ENCODE assay signal across 8 cellular contexts in the genomic region with DNA sequence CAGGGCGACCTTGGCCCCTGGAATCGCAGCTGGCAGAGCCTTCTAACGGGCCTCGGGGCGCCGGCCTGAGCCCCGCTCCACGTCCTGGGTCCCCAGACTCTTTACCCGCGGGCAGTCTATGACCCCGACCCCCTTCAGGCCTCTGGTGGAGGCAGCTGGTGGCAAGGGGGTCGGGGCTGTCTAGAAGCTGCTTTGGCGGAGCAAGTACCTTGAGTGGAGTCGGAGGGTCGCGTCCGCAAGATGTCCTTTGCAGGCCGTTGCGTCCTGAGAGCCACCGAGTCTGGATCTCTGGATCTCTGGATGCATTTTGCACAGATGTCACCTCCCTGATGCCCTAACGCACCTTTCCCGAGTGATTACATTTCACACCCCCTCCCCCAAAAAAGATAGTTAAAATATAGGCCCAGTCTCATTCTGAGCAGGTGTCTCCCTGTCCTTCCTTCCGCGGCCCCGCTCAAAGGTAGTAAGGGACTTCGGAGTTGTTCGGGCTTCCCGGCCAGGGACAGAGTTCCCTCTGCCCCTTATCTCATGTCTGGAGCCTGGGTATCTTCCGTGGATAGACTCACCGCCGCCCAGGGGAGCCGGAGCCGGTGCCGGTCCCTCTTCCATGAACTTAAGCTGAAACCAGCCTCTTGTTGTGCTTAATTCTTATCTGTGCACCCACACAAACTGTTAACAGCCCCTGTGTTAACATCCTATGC. TPM values are rescaled to one million over a fixed set of nuclear protein-coding genes. Genes with fewer than 3 reads are reported as not detected.
DNase-seq lines count a peak whose midpoint lies in the region; ATAC-seq, FAIRE-seq and TF ChIP-seq lines count a peak whose summit lies in the region.

No MANE protein-coding gene starts in this region.

- TF ChIP-seq RAD21 in HCT116 (IDR thresholded peaks at IDR 0.05; ENCODE audit: low read depth) (no peak), GM12878 (IDR thresholded peaks at IDR 0.05; ENCODE audit: insufficient read depth, low read depth, low read length) (no peak)

- H3K9me3 ChIP-seq in HCT116 (ENCODE audit: control insufficient read depth in 1 of 2, insufficient read depth in 1 of 2, low read depth in 1 of 2, low read length in 2 of 2) = no peaks in the 10 kb centered on the region
- no peaks in the 10 kb centered on the region for H3K9me3 ChIP-seq in OCI-LY3 (ENCODE audit: insufficient read depth, low read length)
- H3K9me3 ChIP-seq in GM12878 (replicated peaks; ENCODE audit: control insufficient read depth, insufficient read depth, low read length) = no peaks in the 10 kb centered on the region; the same call in 2 of the 3 replicates
- H3K9me3 ChIP-seq in iPS-20b (ENCODE audit: insufficient read depth, low read depth, low read length) = no peaks in the 10 kb centered on the region
- no peaks in the 10 kb centered on the region for H3K9me3 ChIP-seq in smooth muscle cell (replicated peaks; ENCODE audit: low read depth)

- intact Hi-C loops in HCT116 (cut with micrococcal nuclease) (no loop called here), GM12878 (cut with micrococcal nuclease; ENCODE audit: unreplicated experiment) (no loop called here)

- no peak for FAIRE-seq in GM12878 (lab: Jason Lieb, UNC)

- H3K27me3 ChIP-seq in HCT116 (ENCODE audit: insufficient read depth, low read length) (no peaks in the 10 kb centered on the region), OCI-LY3 (ENCODE audit: low read depth, low read length) (no peaks in the 10 kb centered on the region), GM12878 (replicated peaks in 1 of 2; ENCODE audit: control insufficient read depth in 2 of 2, insufficient read depth in 2 of 2, low read length in 1 of 2) (no peaks in the 10 kb centered on the region), iPS-20b (ENCODE audit: insufficient read depth, low read length) (peaks cover 24% of the 10 kb centered on the region), smooth muscle cell (ENCODE audit: low read depth) (no peaks in the 10 kb centered on the region)

- H3K79me2 ChIP-seq in HCT116 (ENCODE audit: insufficient read depth, low read length) = peaks cover 42% of the 10 kb centered on the region
- H3K79me2 ChIP-seq in OCI-LY3 (ENCODE audit: low read length) = peaks cover 47% of the 10 kb centered on the region
- peaks cover 47% of the 10 kb centered on the region for H3K79me2 ChIP-seq in GM12878 (ENCODE audit: control insufficient read depth, insufficient read depth, low read length)
- peaks cover 41% of the 10 kb centered on the region for H3K79me2 ChIP-seq in smooth muscle cell (ENCODE audit: low read depth)

- POLR2A ChIA-PET in HCT116 (lab: Charles Lee) (no interaction called here), GM12878 (lab: Charles Lee) (interaction anchor here (1.2 to 2.3 kb wide), 3 partner anchors 25 to 29 kb away, joined by 3 to 21 read pairs (median 6); partner anchors contain the start of gene PSTK)

- CTCF ChIA-PET in HCT116 (lab: Charles Lee) = no interaction called here
- CTCF ChIA-PET in GM12878 (lab: Yijun Ruan, JAX) = interaction anchor here (1.5 to 3.2 kb wide), 3 partner anchors 12 to 28 kb away, joined by 4 to 38 read pairs (median 23); partner anchors contain the start of gene PSTK

- ATAC-seq in HCT116 (peak; percentile 37), GM12878 (peak; percentile 7), HG02588 (IDR thresholded peaks at IDR 0.05; ENCODE audit: unreplicated experiment) (no peak)

- DNase-seq in NCI-H1105 treated with DMSO at 0.1 percent for 48 hours (lab: John Stamatoyannopoulos, UW) (peak; percentile 17), NCI-H1105 (lab: John Stamatoyannopoulos, UW) (no peak), HCT116 (ENCODE audit: low read depth, low spot score) (no peak), GM12878 (ENCODE audit: low read depth, low spot score) (no peak), smooth muscle cell (lab: John Stamatoyannopoulos, UW; ENCODE audit: unreplicated experiment) (no peak)

- BruUV-seq in HCT116 (replicated peaks; lab: Mats Ljungman, UMichigan) (no TSS peak), GM12878 (replicated peaks; lab: Mats Ljungman, UMichigan) (no TSS peak)

- H3K4me2 ChIP-seq in HCT116 (ENCODE audit: low read length) = peak overlapping the region; percentile 82
- H3K4me2 ChIP-seq in OCI-LY3 (ENCODE audit: low read length) = peak overlapping the region; percentile 91
- peak overlapping the region; percentile 98 for H3K4me2 ChIP-seq in GM12878 (ENCODE audit: control insufficient read depth, insufficient read depth)
- peak overlapping the region; percentile 95 for H3K4me2 ChIP-seq in smooth muscle cell

- no peaks in the 10 kb centered on the region for H3F3A ChIP-seq in smooth muscle cell (ENCODE audit: low read depth)

- H3K36me3 ChIP-seq in HCT116 (ENCODE audit: control insufficient read depth in 1 of 2, insufficient read depth in 2 of 2, low read length in 2 of 2) (no peaks in the 10 kb centered on the region), OCI-LY3 (replicated peaks; ENCODE audit: low read depth, low read length) (no peaks in the 10 kb centered on the region), GM12878 (ENCODE audit: control insufficient read depth in 2 of 2, insufficient read depth in 2 of 2, low read length in 1 of 2) (no peaks in the 10 kb centered on the region; a peak in 1 of 4 replicates), iPS-20b (ENCODE audit: insufficient read depth, low read depth, low read length) (0 out of 2 replicates have a peak, but pooled peaks cover 5% of the 10 kb centered on the region), smooth muscle cell (ENCODE audit: low read depth) (no peaks in the 10 kb centered on the region)

- no peaks in the 10 kb centered on the region for H3K9me2 ChIP-seq in HCT116 (ENCODE audit: insufficient read depth)

- TF ChIP-seq CTCF in HCT116 (IDR thresholded peaks at IDR 0.05 in 2 of 3, conservative IDR thresholded peaks at IDR 0.05 in 1 of 3; ENCODE audit: borderline replicate concordance in 1 of 3, insufficient read depth in 1 of 3, low read depth in 2 of 3, low read length in 2 of 3) (no peak), OCI-LY3 (IDR thresholded peaks at IDR 0.05; ENCODE audit: low read depth, low read length) (no peak), GM12878 (IDR thresholded peaks at IDR 0.05 in 2 of 3, conservative IDR thresholded peaks at IDR 0.05 in 1 of 3; ENCODE audit: control insufficient read depth in 2 of 3, extremely low read depth in 1 of 3, insufficient read depth in 1 of 3, low read depth in 3 of 3, low read length in 3 of 3) (no peak), smooth muscle cell (IDR thresholded peaks at IDR 0.05; ENCODE audit: borderline replicate concordance, insufficient read depth, poor library complexity, severe bottlenecking) (no peak)

- SMC1A ChIA-PET in GM12878 (lab: Charles Lee; ENCODE audit: uncharacterized antibody, unreplicated experiment) = interaction anchor here (0.9 to 2.7 kb wide), 4 partner anchors 11 to 145 kb away, joined by 3 to 14 read pairs (median 4); partner anchors contain the start of gene BUB3

- in situ Hi-C loops in GM12878 (cut with MboI) = no loop called here

- peaks cover 12 to 14% of the 10 kb centered on the region in 2 experiments; a peak in 3 of 4 replicates for H3K4me1 ChIP-seq in HCT116 (ENCODE audit: control insufficient read depth in 1 of 2, insufficient read depth in 2 of 2, low read length in 2 of 2)
- peaks cover 18% of the 10 kb centered on the region for H3K4me1 ChIP-seq in OCI-LY3 (ENCODE audit: low read length)
- H3K4me1 ChIP-seq in GM12878 (ENCODE audit: control insufficient read depth, insufficient read depth, low read length) = no peaks in the 10 kb centered on the region
- H3K4me1 ChIP-seq in iPS-20b (ENCODE audit: insufficient read depth, low read length) = peaks cover 9% of the 10 kb centered on the region; the same call in 1 of the 2 replicates
- H3K4me1 ChIP-seq in smooth muscle cell (ENCODE audit: low read depth) = peaks cover 8% of the 10 kb centered on the region

- RAD21 ChIA-PET in HCT116 (lab: Charles Lee; ENCODE audit: low non-redundant PET in 1 of 2, low total read pairs in 2 of 2, uncharacterized antibody in 2 of 2, unreplicated experiment in 2 of 2) = no interaction called here
- RAD21 ChIA-PET in GM12878 (lab: Charles Lee; ENCODE audit: unreplicated experiment) = interaction anchor here (2.0 to 2.3 kb wide), 2 partner anchors 29 to 34 kb away, joined by 5 to 21 read pairs; partner anchors contain the start of gene PSTK

- WGBS in GM12878 (ENCODE audit: insufficient coverage, insufficient replicate concordance, low lambda C conversion rate, missing lambda C conversion rate) = 1% methylated on average over 29 of the region's 34 CpGs
- WGBS in smooth muscle cell (ENCODE audit: low lambda C conversion rate) = 2% methylated on average over 34 of the region's 34 CpGs

- H4K20me1 ChIP-seq in HCT116 (ENCODE audit: insufficient read depth) (no peaks in the 10 kb centered on the region), OCI-LY3 (ENCODE audit: insufficient read depth, low read length) (0 out of 2 replicates have a peak, but pooled peaks cover 7% of the 10 kb centered on the region), GM12878 (ENCODE audit: control insufficient read depth, insufficient read depth) (no peaks in the 10 kb centered on the region), smooth muscle cell (ENCODE audit: low read depth) (peaks cover 33% of the 10 kb centered on the region)

- TF ChIP-seq POLR2A in HCT116 (IDR thresholded peaks at IDR 0.05; ENCODE audit: borderline replicate concordance, extremely low read depth, insufficient read depth, insufficient read length) (no peak), GM12878 (IDR thresholded peaks at IDR 0.05; ENCODE audit: low read depth, low read length) (no peak)

- H2AFZ ChIP-seq in HCT116 (ENCODE audit: low read depth, low read length, poor library complexity, severe bottlenecking) = peak overlapping the region; percentile 1
- H2AFZ ChIP-seq in OCI-LY3 (ENCODE audit: low read depth, low read length) = peak overlapping the region; percentile 83
- H2AFZ ChIP-seq in GM12878 (ENCODE audit: control insufficient read depth, low read depth, low read length) = peak overlapping the region; percentile 67
- H2AFZ ChIP-seq in smooth muscle cell (ENCODE audit: low read depth) = peak overlapping the region; percentile 95

- no peak for TF ChIP-seq EP300 in GM12878 (IDR thresholded peaks at IDR 0.05; ENCODE audit: borderline replicate concordance in 1 of 2, control insufficient read depth in 1 of 2, low read depth in 2 of 2, low read length in 2 of 2)

- H3K4me3 ChIP-seq in HCT116 (replicated peaks in 1 of 2; ENCODE audit: low read depth in 1 of 2, low read length in 2 of 2) (peak overlapping the region; percentile 86 to 91), OCI-LY3 (ENCODE audit: low read length) (peak overlapping the region; percentile 98), GM12878 (peak overlapping the region; percentile 99), iPS-20b (ENCODE audit: low read length) (peak overlapping the region; percentile 81), smooth muscle cell (peak overlapping the region; percentile 92)

- H3K27ac ChIP-seq in HCT116 (ENCODE audit: low read depth, low read length) (peak overlapping the region; percentile 36; the same call in 1 of the 2 replicates), OCI-LY3 (ENCODE audit: low read length) (no peak overlapping the region), GM12878 (ENCODE audit: control insufficient read depth, insufficient read depth) (peak overlapping the region; percentile 53; the same call in 1 of the 2 replicates), iPS-20b (ENCODE audit: low read length) (no peak overlapping the region), smooth muscle cell (ENCODE audit: low read depth) (no peak overlapping the region)

- H3K9ac ChIP-seq in HCT116 (ENCODE audit: low read length) (peak overlapping the region; percentile 76), OCI-LY3 (ENCODE audit: low read length) (peak overlapping the region; percentile 81), GM12878 (ENCODE audit: control insufficient read depth, insufficient read depth, low read length) (peak overlapping the region; percentile 86), iPS-20b (ENCODE audit: low read depth, low read length) (peak overlapping the region; percentile 80), smooth muscle cell (ENCODE audit: low read depth) (peak overlapping the region; percentile 55)

RNA-seq across cellular contexts. Expression of gene ACADSB, which starts 0.4 kb away (rescaled TPM):
- total RNA-seq in HCT116 (2021; ENCODE audit: unreplicated experiment) = 33.3 TPM
- polyA plus RNA-seq in HCT116 (2012) = 4.8 and 8.0 TPM in 2 replicates
- 40.5 and 42.0 TPM in 2 replicates for total RNA-seq in GM12878 (2013; cell fraction: nucleolus; rRNA removed)
- 10.8 and 13.5 TPM in 2 replicates for total RNA-seq in GM12878 (2014; rRNA removed)
- total RNA-seq in GM12878 (2014; rRNA removed; fragmentation: Illumina TruSeq; extraction: Trizol) = 12.1 and 12.2 TPM in 2 replicates
- total RNA-seq in GM12878 (2021) = 23.5 and 24.0 TPM in 2 replicates
- 8.2 TPM for polyA plus RNA-seq in GM12878 (2011; ENCODE audit: low read depth)
- 18.8 and 33.7 TPM in 2 replicates for polyA plus RNA-seq in GM12878 (2011; rRNA removed)
- polyA plus RNA-seq in GM12878 (2011; cell fraction: cytosol; rRNA removed) = 6.2 and 8.5 TPM in 2 replicates
- 15.8 and 20.6 TPM in 2 replicates for polyA plus RNA-seq in GM12878 (2011; cell fraction: nucleus; rRNA removed)
- 10.3 and 12.9 TPM in 2 replicates for polyA plus RNA-seq in GM12878 (2012)
- polyA plus RNA-seq in GM12878 (2014; fragmentation: Illumina TruSeq; extraction: Trizol) = 18.9 and 25.9 TPM in 2 replicates
- 10 to 100 TPM; 10.9 to 11.3 TPM for polyA plus RNA-seq in GM12878 (2014; fragmentation: Nextera tagmentation; extraction: Ambion mirVana)
- 10.8 and 14.1 TPM in 2 replicates for polyA plus RNA-seq in GM12878 (2014; rRNA removed)
- 10 to 100 TPM; 15.9 to 17.4 TPM for polyA plus RNA-seq in GM12878 (2016; fragmentation: Nextera tagmentation; extraction: Ambion mirVana)
- polyA minus RNA-seq in GM12878 (2011; rRNA and poly(A)+ RNA removed) = 5.4 and 11.3 TPM in 2 replicates
- polyA minus RNA-seq in GM12878 (2011; cell fraction: cytosol; rRNA and poly(A)+ RNA removed) = 3.2 and 3.7 TPM in 2 replicates
- polyA minus RNA-seq in GM12878 (2011; cell fraction: nucleus; rRNA and poly(A)+ RNA removed) = 5.6 and 6.2 TPM in 2 replicates
- total RNA-seq in smooth muscle cell = 3.2 and 3.6 TPM in 2 replicates
- 2.9 and 6.1 TPM in 2 replicates for polyA plus RNA-seq in smooth muscle cell

RNA-seq across cellular contexts. Expression of gene IKZF5, which starts 0.7 kb away (rescaled TPM):
- total RNA-seq in HCT116 (2021; ENCODE audit: unreplicated experiment) (17.1 TPM), GM12878 (2014; rRNA removed) (5.3 TPM in 2 replicates), GM12878 (2014; rRNA removed; fragmentation: Illumina TruSeq; extraction: Trizol) (6.5 and 7.3 TPM in 2 replicates), GM12878 (2021) (13.7 and 16.1 TPM in 2 replicates), smooth muscle cell (6.2 and 6.6 TPM in 2 replicates)
- 4.9 and 5.1 TPM in 2 replicates for polyA plus RNA-seq in HCT116 (2012)
- total RNA-seq in GM12878 (2013; cell fraction: nucleolus; rRNA removed) = 29.0 and 30.8 TPM in 2 replicates
- polyA plus RNA-seq in GM12878 (2011; ENCODE audit: low read depth) = 6.4 TPM
- polyA plus RNA-seq in GM12878 (2011; rRNA removed) (12.5 and 15.6 TPM in 2 replicates), GM12878 (2014; fragmentation: Illumina TruSeq; extraction: Trizol) (15.6 and 18.6 TPM in 2 replicates), GM12878 (2014; fragmentation: Nextera tagmentation; extraction: Ambion mirVana) (10 to 100 TPM in 1 of 2 experiments, 1 to 10 TPM in 1; 6.8 to 11.2 TPM), GM12878 (2014; rRNA removed) (7.4 and 11.2 TPM in 2 replicates), GM12878 (2016; fragmentation: Nextera tagmentation; extraction: Ambion mirVana) (10 to 100 TPM; 20.5 to 23.2 TPM), smooth muscle cell (5.6 and 7.3 TPM in 2 replicates)
- polyA plus RNA-seq in GM12878 (2011; cell fraction: cytosol; rRNA removed) = 7.4 and 8.0 TPM in 2 replicates
- polyA plus RNA-seq in GM12878 (2011; cell fraction: nucleus; rRNA removed) = 9.7 and 11.9 TPM in 2 replicates
- polyA plus RNA-seq in GM12878 (2012) = 11.1 and 12.6 TPM in 2 replicates
- polyA minus RNA-seq in GM12878 (2011; rRNA and poly(A)+ RNA removed) = 10.8 and 11.6 TPM in 2 replicates
- polyA minus RNA-seq in GM12878 (2011; cell fraction: cytosol; rRNA and poly(A)+ RNA removed) = 3.7 and 5.5 TPM in 2 replicates
- 7.1 and 8.8 TPM in 2 replicates for polyA minus RNA-seq in GM12878 (2011; cell fraction: nucleus; rRNA and poly(A)+ RNA removed)

RNA-seq across cellular contexts. Expression of gene PSTK, which starts 29.1 kb away (rescaled TPM):
- 4.4 TPM for total RNA-seq in HCT116 (2021; ENCODE audit: unreplicated experiment)
- polyA plus RNA-seq in HCT116 (2012) = 4.5 and 6.2 TPM in 2 replicates
- total RNA-seq in GM12878 (2013; cell fraction: nucleolus; rRNA removed) = 14.2 and 14.5 TPM in 2 replicates
- 2.3 TPM in 2 replicates for total RNA-seq in GM12878 (2014; rRNA removed)
- 3.2 TPM in 2 replicates for total RNA-seq in GM12878 (2014; rRNA removed; fragmentation: Illumina TruSeq; extraction: Trizol)
- 3.2 TPM in 2 replicates for total RNA-seq in GM12878 (2021)
- polyA plus RNA-seq in GM12878 (2011; ENCODE audit: low read depth) = 6.1 TPM
- polyA plus RNA-seq in GM12878 (2011; rRNA removed) = 5.6 and 8.0 TPM in 2 replicates
- 2.9 and 3.6 TPM in 2 replicates for polyA plus RNA-seq in GM12878 (2011; cell fraction: cytosol; rRNA removed)
- polyA plus RNA-seq in GM12878 (2011; cell fraction: nucleus; rRNA removed) = 5.4 and 5.5 TPM in 2 replicates
- 4.4 and 6.8 TPM in 2 replicates for polyA plus RNA-seq in GM12878 (2012)
- 3.5 and 3.6 TPM in 2 replicates for polyA plus RNA-seq in GM12878 (2014; fragmentation: Illumina TruSeq; extraction: Trizol)
- 1 to 10 TPM; 1.8 to 3.3 TPM for polyA plus RNA-seq in GM12878 (2014; fragmentation: Nextera tagmentation; extraction: Ambion mirVana)
- polyA plus RNA-seq in GM12878 (2014; rRNA removed) = 4.6 and 4.8 TPM in 2 replicates
- polyA plus RNA-seq in GM12878 (2016; fragmentation: Nextera tagmentation; extraction: Ambion mirVana) = 1 to 10 TPM; 7.0 to 7.1 TPM
- polyA minus RNA-seq in GM12878 (2011; rRNA and poly(A)+ RNA removed) = 2.9 and 3.2 TPM in 2 replicates
- 0.40 and 0.94 TPM in 2 replicates for polyA minus RNA-seq in GM12878 (2011; cell fraction: cytosol; rRNA and poly(A)+ RNA removed)
- polyA minus RNA-seq in GM12878 (2011; cell fraction: nucleus; rRNA and poly(A)+ RNA removed) = 4.8 and 7.5 TPM in 2 replicates
- total RNA-seq in smooth muscle cell = 7.5 and 14.2 TPM in 2 replicates
- polyA plus RNA-seq in smooth muscle cell = 7.0 and 7.3 TPM in 2 replicates

RNA-seq across cellular contexts. Expression of gene C10orf88, which starts 55.2 kb away (rescaled TPM):
- total RNA-seq in HCT116 (2021; ENCODE audit: unreplicated experiment) (16.2 TPM), GM12878 (2014; rRNA removed) (7.9 and 9.9 TPM in 2 replicates), GM12878 (2014; rRNA removed; fragmentation: Illumina TruSeq; extraction: Trizol) (9.1 and 10.7 TPM in 2 replicates), GM12878 (2021) (6.8 and 10.9 TPM in 2 replicates), smooth muscle cell (12.6 and 15.3 TPM in 2 replicates)
- polyA plus RNA-seq in HCT116 (2012) = 7.8 and 10.4 TPM in 2 replicates
- 14.8 and 15.5 TPM in 2 replicates for total RNA-seq in GM12878 (2013; cell fraction: nucleolus; rRNA removed)
- 2.0 TPM for polyA plus RNA-seq in GM12878 (2011; ENCODE audit: low read depth)
- polyA plus RNA-seq in GM12878 (2011; rRNA removed) (9.1 and 12.3 TPM in 2 replicates), GM12878 (2014; fragmentation: Illumina TruSeq; extraction: Trizol) (11.3 and 12.5 TPM in 2 replicates), GM12878 (2014; fragmentation: Nextera tagmentation; extraction: Ambion mirVana) (1 to 10 TPM; 4.7 to 4.8 TPM), GM12878 (2014; rRNA removed) (7.5 and 7.7 TPM in 2 replicates), GM12878 (2016; fragmentation: Nextera tagmentation; extraction: Ambion mirVana) (10 to 100 TPM; 10.2 to 12.0 TPM), smooth muscle cell (9.9 and 12.0 TPM in 2 replicates)
- 2.6 and 2.9 TPM in 2 replicates for polyA plus RNA-seq in GM12878 (2011; cell fraction: cytosol; rRNA removed)
- polyA plus RNA-seq in GM12878 (2011; cell fraction: nucleus; rRNA removed) = 4.3 and 5.7 TPM in 2 replicates
- 4.1 and 5.9 TPM in 2 replicates for polyA plus RNA-seq in GM12878 (2012)
- 5.4 and 14.4 TPM in 2 replicates for polyA minus RNA-seq in GM12878 (2011; rRNA and poly(A)+ RNA removed)
- polyA minus RNA-seq in GM12878 (2011; cell fraction: cytosol; rRNA and poly(A)+ RNA removed) = 2.5 and 2.7 TPM in 2 replicates
- polyA minus RNA-seq in GM12878 (2011; cell fraction: nucleus; rRNA and poly(A)+ RNA removed) = 3.1 and 5.5 TPM in 2 replicates

Comparison
In these comparisons a context has a peak if more than half of its experiments do, and no peak if none do; other contexts are left out.
1. H2AFZ ChIP-seq: peak in every context shown above with its lines; median percentile 95 in smooth muscle cell; 83 in OCI-LY3; 67 in GM12878; 1 in HCT116.
2. H3K27ac ChIP-seq: peak in HCT116 (single experiment) and GM12878 (single experiment); none in OCI-LY3 (single experiment), iPS-20b (single experiment) and smooth muscle cell (single experiment).
3. Peak in every context shown above with its lines, with median percentiles within 50 percentile points of each other: H3K4me2 ChIP-seq, H3K4me3 ChIP-seq and H3K9ac ChIP-seq.